In the genomic region with DNA sequence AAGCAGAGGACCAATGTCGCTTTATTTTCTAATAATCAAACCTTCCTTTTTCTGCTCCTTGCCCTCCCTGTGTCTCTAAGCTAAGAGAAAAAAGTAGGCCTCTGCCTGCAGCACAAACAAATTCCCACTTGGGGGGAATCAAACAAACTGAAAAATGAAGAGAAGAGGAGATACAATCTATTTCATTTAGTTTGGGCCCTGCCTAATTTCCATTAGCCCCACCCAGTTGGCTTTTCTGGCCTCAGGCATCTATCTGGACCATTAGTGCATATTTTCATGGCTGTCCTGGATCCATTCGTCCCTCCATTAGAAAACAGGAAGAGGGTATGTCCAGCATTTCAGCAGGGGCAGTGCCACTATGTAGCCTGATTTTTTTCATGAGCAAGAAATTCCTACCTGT, we compare ENCODE assay signal across 20 cellular contexts.
"Had no signal": no experiment of that assay in that cellular context is flagged by ENCODE, and none has a peak within 500 bp of the region (broad histone marks: within the 10 kb centered on the region; RNA-seq: fewer than 3 reads in every experiment).

No MANE protein-coding gene starts in this region.

- FAIRE-seq: urothelium cell line had no signal

- ATAC-seq: heart left ventricle; natural killer cell treated with Interleukin-12 subunit alpha and Interleukin-12 subunit beta and Interleukin-15 and Interleukin-18, amount 100 ng/mL, for 72 hours; psoas muscle; right lobe of liver; stimulated activated effector memory CD8-positive, alpha-beta T cell treated with anti-CD3 and anti-CD28 coated beads, Interleukin-12 subunit alpha, Interleukin-12 subunit beta, amount 100 ng/mL, for 72 hours; stimulated activated naive CD8-positive, alpha-beta T cell treated with anti-CD3 and anti-CD28 coated beads, Interleukin-15, amount 100 ng/mL, for 72 hours had no signal

- H3K9me3 Mint-ChIP-seq: mesothelial cell of epicardium; natural killer cell treated with Interleukin-12 subunit alpha and Interleukin-12 subunit beta and Interleukin-15 and Interleukin-18, amount 100 ng/mL, for 72 hours; stimulated activated effector memory CD8-positive, alpha-beta T cell treated with anti-CD3 and anti-CD28 coated beads, Interleukin-12 subunit alpha, Interleukin-12 subunit beta, amount 100 ng/mL, for 72 hours; stimulated activated naive CD8-positive, alpha-beta T cell treated with anti-CD3 and anti-CD28 coated beads, Interleukin-15, amount 100 ng/mL, for 72 hours; type B pancreatic cell had no signal

- DNase-seq: cortex of kidney; dorsolateral prefrontal cortex; effector CD8-positive, alpha-beta T cell; foreskin melanocyte; heart left ventricle; hippocampal formation; kidney glomerular epithelial cell; mammary epithelial cell; psoas muscle; retina; right lobe of liver; stimulated activated CD4-positive, alpha-beta T cell treated with anti-CD3 and anti-CD28 coated beads, Interleukin-4, amount 100 ng/mL, for 1 hour; stimulated activated CD8-positive, alpha-beta memory T cell treated with anti-CD3 and anti-CD28 coated beads, Interleukin-4, amount 100 ng/mL, for 48 hours; stimulated activated naive CD8-positive, alpha-beta T cell treated with anti-CD3 and anti-CD28 coated beads, Interleukin-15, amount 100 ng/mL, for 72 hours; substantia nigra had no signal

- H3K36me3 ChIP-seq: heart left ventricle, right lobe of liver had no signal

- H3K4me1 ChIP-seq: right lobe of liver had no signal

- H3K36me3 Mint-ChIP-seq: mesothelial cell of epicardium; natural killer cell treated with Interleukin-12 subunit alpha and Interleukin-12 subunit beta and Interleukin-15 and Interleukin-18, amount 100 ng/mL, for 72 hours; stimulated activated effector memory CD8-positive, alpha-beta T cell treated with anti-CD3 and anti-CD28 coated beads, Interleukin-12 subunit alpha, Interleukin-12 subunit beta, amount 100 ng/mL, for 72 hours; type B pancreatic cell had no signal

- H3K27ac Mint-ChIP-seq: mesothelial cell of epicardium; natural killer cell treated with Interleukin-12 subunit alpha and Interleukin-12 subunit beta and Interleukin-15 and Interleukin-18, amount 100 ng/mL, for 72 hours; stimulated activated effector memory CD8-positive, alpha-beta T cell treated with anti-CD3 and anti-CD28 coated beads, Interleukin-12 subunit alpha, Interleukin-12 subunit beta, amount 100 ng/mL, for 72 hours; stimulated activated naive CD8-positive, alpha-beta T cell treated with anti-CD3 and anti-CD28 coated beads, Interleukin-15, amount 100 ng/mL, for 72 hours; type B pancreatic cell had no signal

- H3K4me1 Mint-ChIP-seq: stimulated activated effector memory CD8-positive, alpha-beta T cell treated with anti-CD3 and anti-CD28 coated beads, Interleukin-12 subunit alpha, Interleukin-12 subunit beta, amount 100 ng/mL, for 72 hours; stimulated activated naive CD8-positive, alpha-beta T cell treated with anti-CD3 and anti-CD28 coated beads, Interleukin-15, amount 100 ng/mL, for 72 hours had no signal

- H3K27ac ChIP-seq: dorsolateral prefrontal cortex, heart left ventricle, psoas muscle, right lobe of liver had no signal

- H3K9me3 ChIP-seq: heart left ventricle, psoas muscle, right lobe of liver had no signal

- H3K4me3 ChIP-seq: dorsolateral prefrontal cortex, heart left ventricle, psoas muscle, right lobe of liver had no signal

- H3K4me3 Mint-ChIP-seq: mesothelial cell of epicardium; natural killer cell treated with Interleukin-12 subunit alpha and Interleukin-12 subunit beta and Interleukin-15 and Interleukin-18, amount 100 ng/mL, for 72 hours; stimulated activated effector memory CD8-positive, alpha-beta T cell treated with anti-CD3 and anti-CD28 coated beads, Interleukin-12 subunit alpha, Interleukin-12 subunit beta, amount 100 ng/mL, for 72 hours; stimulated activated naive CD8-positive, alpha-beta T cell treated with anti-CD3 and anti-CD28 coated beads, Interleukin-15, amount 100 ng/mL, for 72 hours; type B pancreatic cell had no signal

- H3K27me3 ChIP-seq: heart left ventricle, right lobe of liver had no signal
